ENCODE assay signal across 8 cellular contexts in the genomic region with DNA sequence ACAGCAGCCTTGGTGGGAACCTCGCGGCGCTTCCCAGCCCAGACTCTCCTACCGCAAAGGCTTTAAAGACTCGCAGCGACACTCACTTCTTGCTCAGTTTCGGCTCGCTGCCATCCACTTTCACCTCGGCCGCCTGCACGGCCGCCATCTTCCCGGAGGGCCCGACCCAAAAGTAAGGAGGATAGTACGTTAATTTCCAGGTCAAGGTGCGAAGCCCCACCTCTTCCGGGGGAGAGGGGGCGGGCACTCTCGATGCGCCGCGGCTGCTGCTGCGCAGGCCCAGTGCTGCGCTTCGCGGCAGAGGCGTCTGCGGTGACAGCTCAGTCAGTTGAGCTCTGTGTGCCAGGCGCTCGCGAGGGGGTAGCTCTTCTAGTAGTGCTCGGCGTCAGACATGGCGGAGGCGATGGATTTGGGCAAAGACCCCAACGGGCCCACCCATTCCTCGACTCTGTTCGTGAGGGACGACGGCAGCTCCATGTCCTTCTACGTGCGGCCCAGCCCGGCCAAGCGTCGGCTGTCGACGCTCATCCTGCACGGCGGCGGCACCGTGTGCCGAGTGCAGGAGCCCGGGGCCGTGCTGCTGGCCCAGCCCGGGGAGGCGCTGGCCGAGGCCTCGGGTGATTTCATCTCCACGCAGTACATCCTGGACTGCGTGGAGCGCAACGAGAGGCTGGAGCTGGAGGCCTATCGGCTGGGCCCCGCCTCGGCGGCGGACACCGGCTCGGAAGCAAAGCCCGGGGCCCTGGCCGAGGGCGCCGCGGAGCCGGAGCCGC. TPM values are rescaled to one million over a fixed set of nuclear protein-coding genes. Genes with fewer than 3 reads are reported as not detected.
DNase-seq lines count a peak whose midpoint lies in the region; ATAC-seq, FAIRE-seq and TF ChIP-seq lines count a peak whose summit lies in the region.

A gene (minus strand): TSS at position 174 of the 773 bp plus-strand sequence. CDS start 26 bp downstream, at position 148.
A gene with protein sequence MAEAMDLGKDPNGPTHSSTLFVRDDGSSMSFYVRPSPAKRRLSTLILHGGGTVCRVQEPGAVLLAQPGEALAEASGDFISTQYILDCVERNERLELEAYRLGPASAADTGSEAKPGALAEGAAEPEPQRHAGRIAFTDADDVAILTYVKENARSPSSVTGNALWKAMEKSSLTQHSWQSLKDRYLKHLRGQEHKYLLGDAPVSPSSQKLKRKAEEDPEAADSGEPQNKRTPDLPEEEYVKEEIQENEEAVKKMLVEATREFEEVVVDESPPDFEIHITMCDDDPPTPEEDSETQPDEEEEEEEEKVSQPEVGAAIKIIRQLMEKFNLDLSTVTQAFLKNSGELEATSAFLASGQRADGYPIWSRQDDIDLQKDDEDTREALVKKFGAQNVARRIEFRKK (plus strand): TSS at position 282 of the 773 bp plus-strand sequence. CDS start 110 bp downstream, at position 392.

- H3K79me2 ChIP-seq in OCI-LY7 (ENCODE audit: insufficient read depth, low read depth, low read length), result peaks cover 96% of the 10 kb centered on the region

- peak within 1 kb of the TSS; percentile 87 for H3K4me2 ChIP-seq in OCI-LY7 (ENCODE audit: low read length)

- H4K20me1 ChIP-seq in OCI-LY7 (ENCODE audit: insufficient read depth, low read length), result peaks cover 49% of the 10 kb centered on the region

- POLR2A ChIA-PET in OCI-LY7 (lab: Charles Lee), result interaction anchor here (0.6 to 3.2 kb wide), 13 partner anchors 8 to 124 kb away, joined by 3 to 21 read pairs (median 5); a partner anchor contains a TSS

- H3K9me3 ChIP-seq in OCI-LY7 (ENCODE audit: low read length) (no peaks in the 10 kb centered on the region), mucosa of descending colon (no peaks in the 10 kb centered on the region)

- CTCF ChIA-PET in OCI-LY7 (lab: Charles Lee; ENCODE audit: unreplicated experiment), result interaction anchor here (0.8 to 1.2 kb wide), 2 partner anchors 83 to 116 kb away, joined by 3 to 6 read pairs; no protein-coding TSS in a partner anchor

- DNase-seq in D721Med (ENCODE audit: insufficient read length, low spot score) (peak; percentile 37), HuH-7.5 (ENCODE audit: low spot score) (peak; percentile 89), OCI-LY7 (ENCODE audit: low spot score) (peak; percentile 93), activated T-cell treated with anti-CD3 and anti-CD28 coated beads for 4 hours (peak; percentile 92), epithelial cell of esophagus (ENCODE audit: low read depth) (peak; percentile 95), mucosa of descending colon (peak; percentile 95 to 97 (median 96))
- DNase-seq in stimulated activated CD8-positive, alpha-beta memory T cell treated with anti-CD3 and anti-CD28 coated beads, Interleukin-4, amount 100 ng/mL, for 24 hours (ENCODE audit: low read depth), result peak; percentile 92

- peak within 1 kb of the TSS; percentile 69; the same call in 1 of the 2 replicates for H2AFZ ChIP-seq in OCI-LY7 (ENCODE audit: low read length)

- no peaks in the 10 kb centered on the region for H3K9me2 ChIP-seq in OCI-LY7 (ENCODE audit: insufficient read depth, low read length)

- ATAC-seq in GM21526 (IDR thresholded peaks at IDR 0.05; ENCODE audit: low FRiP score, unreplicated experiment), result peak; percentile 85
- peak; percentile 98 for ATAC-seq in mucosa of descending colon

- FAIRE-seq in D721Med (lab: Jason Lieb, UNC), result no peak

- H3K4me3 ChIP-seq in OCI-LY7 (ENCODE audit: low read depth, low read length, poor library complexity, severe bottlenecking) (peak within 1 kb of the TSS; percentile 88), epithelial cell of esophagus (ENCODE audit: low read length) (peak within 1 kb of the TSS; percentile 84), mucosa of descending colon (peak within 1 kb of the TSS; percentile 99)

- BruUV-seq in OCI-LY7 (replicated peaks; lab: Mats Ljungman, UMichigan), result no TSS peak

- TF ChIP-seq CTCF in D721Med (IDR thresholded peaks at IDR 0.05; ENCODE audit: insufficient read depth, missing control alignments) (no peak), OCI-LY7 (conservative IDR thresholded peaks at IDR 0.05; ENCODE audit: low read length) (no peak), epithelial cell of esophagus (IDR thresholded peaks at IDR 0.05; ENCODE audit: insufficient read depth, low read depth, low read length, missing control alignments) (no peak), mucosa of descending colon (IDR thresholded peaks at IDR 0.05) (no peak)

- peak within 1 kb of the TSS; percentile 82 for H3K27ac ChIP-seq in OCI-LY7 (ENCODE audit: low read depth, low read length, poor library complexity, severe bottlenecking)

- peaks cover 55% of the 10 kb centered on the region for H3K36me3 ChIP-seq in OCI-LY7 (ENCODE audit: insufficient read depth, low read length)
- H3K36me3 ChIP-seq in mucosa of descending colon (ENCODE audit: low read depth), result no peaks in the 10 kb centered on the region

- H3K4me1 ChIP-seq in OCI-LY7 (ENCODE audit: insufficient read depth, low read length, poor library complexity, severe bottlenecking) (peaks cover 57% of the 10 kb centered on the region), mucosa of descending colon (ENCODE audit: low read depth) (peaks cover 35% of the 10 kb centered on the region)

- intact Hi-C loops in OCI-LY7 (cut with micrococcal nuclease; ENCODE audit: unreplicated experiment) (loop anchor here (1.0 to 5.0 kb wide), 5 partner anchors 24 to 1543 kb away; a partner anchor contains a TSS), mucosa of descending colon (cut with DNase I, micrococcal nuclease) (no loop called here)

RNA-seq across cellular contexts. Expression of the first gene that starts in this region (rescaled TPM):
- total RNA-seq in OCI-LY7 (2014; rRNA removed; shearing (Covaris generic)), result 126 and 143 TPM in 2 replicates
- total RNA-seq in OCI-LY7 (2022), result 167 and 172 TPM in 2 replicates
- total RNA-seq in mucosa of descending colon, result 100 to 1,000 TPM in 2 of 3 donors, 10 to 100 TPM in 1; 94.3 to 108 (median 103) TPM

RNA-seq across cellular contexts. Expression of the second gene that starts in this region (rescaled TPM):
- 41.6 and 42.3 TPM in 2 replicates for total RNA-seq in OCI-LY7 (2014; rRNA removed; shearing (Covaris generic))
- total RNA-seq in OCI-LY7 (2022) (64.3 and 69.3 TPM in 2 replicates), mucosa of descending colon (10 to 100 TPM; 26.0 to 49.6 (median 27.7) TPM)

Comparison
In these comparisons a context has a peak if more than half of its experiments do, and no peak if none do; other contexts are left out.
1. Peak in every context shown above with its lines: DNase-seq, ATAC-seq, H3K4me3 ChIP-seq and H3K27ac ChIP-seq.
2. DNase-seq: peak in every context shown above with its lines; median percentile 96 in mucosa of descending colon; 95 in epithelial cell of esophagus; 93 in OCI-LY7; 92 in activated T-cell treated with anti-CD3 and anti-CD28 coated beads for 4 hours; 92 in stimulated activated CD8-positive, alpha-beta memory T cell treated with anti-CD3 and anti-CD28 coated beads, Interleukin-4, amount 100 ng/mL, for 24 hours; 89 in HuH-7.5; 37 in D721Med.